In genomic region chr2:235489897-235490296, GRCh38 we compare ENCODE assay signal across 6 cellular contexts. TPM values are rescaled to one million over a fixed set of nuclear protein-coding genes. Genes with fewer than 3 reads are reported as not detected.
"Had no signal": no experiment of that assay in that cellular context is flagged by ENCODE, and none has a peak within 500 bp of the region (broad histone marks: within the 10 kb centered on the region; RNA-seq: fewer than 3 reads in every experiment).

No MANE protein-coding gene starts in this region.

- H3K27ac ChIP-seq: HL-60 had no signal

- DNase-seq: IMR-90, KBM-7, KG1 had no signal

- H3K4me3 Mint-ChIP-seq: IgD-negative memory B cell had no signal

- H3K27ac Mint-ChIP-seq: IgD-negative memory B cell had no signal

- FAIRE-seq: HTR-8/SVneo had no signal

- H3K36me3 Mint-ChIP-seq: IgD-negative memory B cell had no signal

RNA-seq across cellular contexts. Expression of gene AGAP1, which starts 3.9 kb away (rescaled TPM):
- polyA plus RNA-seq: IgD-negative memory B cell had no signal
